In genomic region chr10:110516815-110517492, GRCh38 we compare ENCODE assay signal across 19 cellular contexts. TPM values are rescaled to one million over a fixed set of nuclear protein-coding genes. Genes with fewer than 3 reads are reported as not detected.
DNase-seq lines count a peak whose midpoint lies in the region; ATAC-seq, FAIRE-seq and TF ChIP-seq lines count a peak whose summit lies in the region.
"Had no signal": no experiment of that assay in that cellular context is flagged by ENCODE, and none has a peak within 500 bp of the region (broad histone marks: within the 10 kb centered on the region; RNA-seq: fewer than 3 reads in every experiment).

No MANE protein-coding gene starts in this region.

- no peaks in the 10 kb centered on the region for H3K27me3 Mint-ChIP-seq in activated T-cell treated with anti-CD3 and anti-CD28 coated beads, Interleukin-2, amount 50 U/mL, for 72 hours (ENCODE audit: low read depth)
- no peaks in the 10 kb centered on the region for H3K27me3 Mint-ChIP-seq in activated T-cell treated with anti-CD3 and anti-CD28 coated beads, Interleukin-2, amount 50 U/mL, for 4 hours (ENCODE audit: low read depth)
- H3K27me3 Mint-ChIP-seq: CD4-positive, CD25-positive, alpha-beta regulatory T cell had no signal

- no TSS peak for BruUV-seq in GM12878 (replicated peaks; lab: Mats Ljungman, UMichigan)

- peaks cover 0 to 2% of the 10 kb centered on the region in 2 donors for H3K9me3 Mint-ChIP-seq in activated T-cell treated with anti-CD3 and anti-CD28 coated beads, Interleukin-2, amount 50 U/mL, for 72 hours
- H3K9me3 Mint-ChIP-seq in activated T-cell treated with anti-CD3 and anti-CD28 coated beads, Interleukin-2, amount 50 U/mL, for 4 hours: peaks cover 3% of the 10 kb centered on the region
- H3K9me3 Mint-ChIP-seq: CD4-positive, CD25-positive, alpha-beta regulatory T cell had no signal

- no peaks in the 10 kb centered on the region for H3K79me2 ChIP-seq in GM12878 (ENCODE audit: control insufficient read depth, insufficient read depth, low read length)

- H3K27me3 ChIP-seq in GM12878 (replicated peaks in 1 of 2; ENCODE audit: control insufficient read depth in 2 of 2, insufficient read depth in 2 of 2, low read length in 1 of 2): no peaks in the 10 kb centered on the region

- FAIRE-seq in GM12878 (lab: Jason Lieb, UNC): no peak
- FAIRE-seq: D721Med had no signal

- peaks cover 29% of the 10 kb centered on the region for H3K4me1 Mint-ChIP-seq in activated T-cell treated with anti-CD3 and anti-CD28 coated beads, Interleukin-2, amount 50 U/mL, for 72 hours (ENCODE audit: low read depth)
- H3K4me1 Mint-ChIP-seq in activated T-cell treated with anti-CD3 and anti-CD28 coated beads, Interleukin-2, amount 50 U/mL, for 4 hours (ENCODE audit: low read depth): peaks cover 20% of the 10 kb centered on the region

- H3K4me1 ChIP-seq in HEK293 (ENCODE audit: control insufficient read depth, insufficient read depth, low read length) (peaks cover 2% of the 10 kb centered on the region), GM12878 (ENCODE audit: control insufficient read depth, insufficient read depth, low read length) (no peaks in the 10 kb centered on the region)

- peak overlapping the region; percentile 56 for H3K27ac Mint-ChIP-seq in activated T-cell treated with anti-CD3 and anti-CD28 coated beads, Interleukin-2, amount 50 U/mL, for 72 hours

- TF ChIP-seq EP300 in GM12878 (IDR thresholded peaks at IDR 0.05; ENCODE audit: borderline replicate concordance in 1 of 2, control insufficient read depth in 1 of 2, low read depth in 2 of 2, low read length in 2 of 2): no peak

- RAD21 ChIA-PET in GM12878 (lab: Charles Lee; ENCODE audit: unreplicated experiment): no interaction called here

- H3K9me3 ChIP-seq in HEK293 (ENCODE audit: control insufficient read depth, insufficient read depth, low read depth, low read length) (no peaks in the 10 kb centered on the region), GM12878 (replicated peaks; ENCODE audit: control insufficient read depth, insufficient read depth, low read length) (no peaks in the 10 kb centered on the region)

- H2AFZ ChIP-seq in GM12878 (ENCODE audit: control insufficient read depth, low read depth, low read length): no peak overlapping the region

- CTCF ChIA-PET in HEK293 (lab: Yijun Ruan, JAX) (no interaction called here), GM12878 (lab: Yijun Ruan, JAX) (interaction anchor here (0.7 kb wide), 1 partner anchor 258 kb away, joined by 3 read pairs; no protein-coding TSS in a partner anchor)

- H4K20me1 ChIP-seq in GM12878 (ENCODE audit: control insufficient read depth, insufficient read depth): no peaks in the 10 kb centered on the region; the same call in 1 of the 2 replicates

- in situ Hi-C loops in GM12878 (cut with MboI): no loop called here
- in situ Hi-C loops in G401 (cut with HindIII; ENCODE audit: low sequenced_read_pairs): no loop called here

- H3K36me3 Mint-ChIP-seq in activated T-cell treated with anti-CD3 and anti-CD28 coated beads, Interleukin-2, amount 50 U/mL, for 72 hours (ENCODE audit: insufficient read depth in 2 of 2): peaks cover 17 to 19% of the 10 kb centered on the region in 2 donors
- H3K36me3 Mint-ChIP-seq in activated T-cell treated with anti-CD3 and anti-CD28 coated beads, Interleukin-2, amount 50 U/mL, for 4 hours (ENCODE audit: insufficient read depth): peaks cover 37% of the 10 kb centered on the region

- H3K4me3 Mint-ChIP-seq in activated T-cell treated with anti-CD3 and anti-CD28 coated beads, Interleukin-2, amount 50 U/mL, for 72 hours: no peak overlapping the region
- H3K4me3 Mint-ChIP-seq in activated T-cell treated with anti-CD3 and anti-CD28 coated beads, Interleukin-2, amount 50 U/mL, for 4 hours: no peak overlapping the region
- H3K4me3 Mint-ChIP-seq: CD4-positive, CD25-positive, alpha-beta regulatory T cell had no signal

- TF ChIP-seq CTCF in HEK293 (tag by site-specific recombination; IDR thresholded peaks at IDR 0.05) (no peak), GM12878 (IDR thresholded peaks at IDR 0.05 in 2 of 3, conservative IDR thresholded peaks at IDR 0.05 in 1 of 3; ENCODE audit: control insufficient read depth in 2 of 3, extremely low read depth in 1 of 3, insufficient read depth in 1 of 3, low read depth in 3 of 3, low read length in 3 of 3) (no peak), omental fat pad (IDR thresholded peaks at IDR 0.05) (no peak)

- POLR2A ChIA-PET in HEK293 (lab: Yijun Ruan, JAX): no interaction called here
- POLR2A ChIA-PET in GM12878 (lab: Charles Lee): interaction anchor here (0.5 kb wide), 1 partner anchor 514 kb away, joined by 3 read pairs; no protein-coding TSS in a partner anchor

- WGBS in GM12878 (ENCODE audit: insufficient coverage, insufficient replicate concordance, low lambda C conversion rate, missing lambda C conversion rate): 100% methylated on average over 3 of the region's 3 CpGs

- intact Hi-C loops in GM12878 (cut with micrococcal nuclease; ENCODE audit: unreplicated experiment): no loop called here

- no peak for TF ChIP-seq POLR2A in GM12878 (IDR thresholded peaks at IDR 0.05; ENCODE audit: low read depth, low read length)

- no peak overlapping the region for H3K27ac ChIP-seq in HEK293 (ENCODE audit: extremely low read depth, low read depth, low read length)
- no peak overlapping the region for H3K27ac ChIP-seq in GM12878 (ENCODE audit: control insufficient read depth, insufficient read depth)

- no peak for ATAC-seq in activated T-cell treated with anti-CD3 and anti-CD28 coated beads, Interleukin-2, amount 50 U/mL, for 72 hours (replicated peaks in 1 of 2)
- ATAC-seq in activated T-cell treated with anti-CD3 and anti-CD28 coated beads, Interleukin-2, amount 50 U/mL, for 4 hours: no peak
- ATAC-seq in GM12878: no peak
- no peak for ATAC-seq in omental fat pad (ENCODE audit: low FRiP score)
- ATAC-seq: Right ventricle myocardium inferior had no signal

- H3K4me3 ChIP-seq in HEK293 (ENCODE audit: low read depth, low read length) (no peak overlapping the region), GM12878 (no peak overlapping the region)

- H3K36me3 ChIP-seq in HEK293 (ENCODE audit: control insufficient read depth in 2 of 2, insufficient read depth in 1 of 2, low read length in 2 of 2) (peaks cover 0 to 24% of the 10 kb centered on the region in 2 experiments; a peak in 2 of 3 replicates), GM12878 (ENCODE audit: control insufficient read depth in 2 of 2, insufficient read depth in 2 of 2, low read length in 1 of 2) (peaks cover 10 to 15% of the 10 kb centered on the region in 2 experiments)

- no peak for TF ChIP-seq RAD21 in GM12878 (IDR thresholded peaks at IDR 0.05; ENCODE audit: insufficient read depth, low read depth, low read length)

- H3K9ac ChIP-seq in GM12878 (ENCODE audit: control insufficient read depth, insufficient read depth, low read length): no peak overlapping the region

- H3K4me2 ChIP-seq in GM12878 (ENCODE audit: control insufficient read depth, insufficient read depth): no peak overlapping the region

- DNase-seq in activated T-cell treated with anti-CD3 and anti-CD28 coated beads, Interleukin-2, amount 50 U/mL, for 72 hours: no peak
- no peak for DNase-seq in activated T-cell treated with anti-CD3 and anti-CD28 coated beads, Interleukin-2, amount 50 U/mL, for 4 hours
- DNase-seq in GM12878 (ENCODE audit: low read depth, low spot score): no peak
- DNase-seq in stimulated activated CD8-positive, alpha-beta memory T cell treated with anti-CD3 and anti-CD28 coated beads, Interleukin-4, amount 100 ng/mL, for 48 hours: peak; percentile 17
- no peak for DNase-seq in G401 (ENCODE audit: low spot score)
- no peak for DNase-seq in omental fat pad (ENCODE audit: low spot score)
- DNase-seq: ACHN; CD4-positive, CD25-positive, alpha-beta regulatory T cell; DMS79 treated with DMSO at 0.1 percent for 48 hours; GDM1; GOT3; MM.1S; NCI-H1105; NCI-H1694 treated with DMSO at 0.1 percent for 48 hours; NCI-H2171; NCI-H774 had no signal

- SMC1A ChIA-PET in GM12878 (lab: Charles Lee; ENCODE audit: uncharacterized antibody, unreplicated experiment): interaction anchor here (1.1 to 1.5 kb wide), 2 partner anchors 11 to 30 kb away, joined by 5 to 7 read pairs; no protein-coding TSS in a partner anchor

RNA-seq across cellular contexts. Expression of gene DUSP5, which starts 19.2 kb away (rescaled TPM):
- 100 to 1,000 TPM; 122 to 242 TPM for total RNA-seq in activated T-cell treated with anti-CD3 and anti-CD28 coated beads, Interleukin-2, amount 50 U/mL, for 72 hours
- 10 to 100 TPM; 33.5 to 57.1 (median 56.5) TPM for total RNA-seq in activated T-cell treated with anti-CD3 and anti-CD28 coated beads, Interleukin-2, amount 50 U/mL, for 4 hours
- 45.5 and 51.7 TPM in 2 replicates for total RNA-seq in GM12878 (2013; cell fraction: nucleolus; rRNA removed)
- total RNA-seq in GM12878 (2014; rRNA removed) (24.1 and 26.8 TPM in 2 replicates), GM12878 (2014; rRNA removed; fragmentation: Illumina TruSeq; extraction: Trizol) (19.6 and 23.1 TPM in 2 replicates), GM12878 (2021) (41.6 and 44.9 TPM in 2 replicates), omental fat pad (10 to 100 TPM in 3 of 4 donors, 1 to 10 TPM in 1; 9.2 to 71.4 (median 41.4) TPM)
- polyA plus RNA-seq in GM12878 (2011; ENCODE audit: low read depth): 39.0 TPM
- polyA plus RNA-seq in GM12878 (2011; rRNA removed) (77.4 and 95.9 TPM in 2 replicates), GM12878 (2014; fragmentation: Illumina TruSeq; extraction: Trizol) (25.3 and 27.8 TPM in 2 replicates), GM12878 (2014; fragmentation: Nextera tagmentation; extraction: Ambion mirVana) (10 to 100 TPM in 1 of 2 experiments, 1 to 10 TPM in 1; 7.5 to 14.6 TPM), GM12878 (2014; rRNA removed) (23.7 and 24.2 TPM in 2 replicates), GM12878 (2016; fragmentation: Nextera tagmentation; extraction: Ambion mirVana) (1 to 10 TPM; 2.1 to 6.5 TPM)
- 141 and 145 TPM in 2 replicates for polyA plus RNA-seq in GM12878 (2011; cell fraction: cytosol; rRNA removed)
- polyA plus RNA-seq in GM12878 (2011; cell fraction: nucleus; rRNA removed): 117 and 144 TPM in 2 replicates
- 44.8 and 52.5 TPM in 2 replicates for polyA plus RNA-seq in GM12878 (2012)
- 215 and 257 TPM in 2 replicates for polyA minus RNA-seq in GM12878 (2011; rRNA and poly(A)+ RNA removed)
- 123 and 126 TPM in 2 replicates for polyA minus RNA-seq in GM12878 (2011; cell fraction: cytosol; rRNA and poly(A)+ RNA removed)
- 83.2 and 120 TPM in 2 replicates for polyA minus RNA-seq in GM12878 (2011; cell fraction: nucleus; rRNA and poly(A)+ RNA removed)
- total RNA-seq in G401 (2014; rRNA removed; shearing (Covaris generic)): 1.2 and 1.6 TPM in 2 replicates

RNA-seq across cellular contexts. Expression of gene SMC3, which starts 50.5 kb away (rescaled TPM):
- total RNA-seq in activated T-cell treated with anti-CD3 and anti-CD28 coated beads, Interleukin-2, amount 50 U/mL, for 72 hours: 10 to 100 TPM; 79.7 to 85.6 TPM
- 10 to 100 TPM; 64.7 to 68.3 (median 66.8) TPM for total RNA-seq in activated T-cell treated with anti-CD3 and anti-CD28 coated beads, Interleukin-2, amount 50 U/mL, for 4 hours
- 32.8 and 35.4 TPM in 2 replicates for total RNA-seq in GM12878 (2013; cell fraction: nucleolus; rRNA removed)
- total RNA-seq in GM12878 (2014; rRNA removed) (33.0 and 41.9 TPM in 2 replicates), GM12878 (2014; rRNA removed; fragmentation: Illumina TruSeq; extraction: Trizol) (82.0 and 83.4 TPM in 2 replicates), GM12878 (2021) (53.7 TPM in 2 replicates), omental fat pad (10 to 100 TPM; 19.6 to 32.0 (median 25.2) TPM)
- 21.8 TPM for polyA plus RNA-seq in GM12878 (2011; ENCODE audit: low read depth)
- polyA plus RNA-seq in GM12878 (2011; rRNA removed) (30.4 and 47.0 TPM in 2 replicates), GM12878 (2014; fragmentation: Illumina TruSeq; extraction: Trizol) (81.0 and 96.8 TPM in 2 replicates), GM12878 (2014; fragmentation: Nextera tagmentation; extraction: Ambion mirVana) (10 to 100 TPM; 31.0 to 43.0 TPM), GM12878 (2014; rRNA removed) (30.6 and 37.7 TPM in 2 replicates), GM12878 (2016; fragmentation: Nextera tagmentation; extraction: Ambion mirVana) (100 to 1,000 TPM; 120 to 123 TPM)
- polyA plus RNA-seq in GM12878 (2011; cell fraction: cytosol; rRNA removed): 7.8 and 9.9 TPM in 2 replicates
- polyA plus RNA-seq in GM12878 (2011; cell fraction: nucleus; rRNA removed): 12.6 and 21.0 TPM in 2 replicates
- polyA plus RNA-seq in GM12878 (2012): 30.3 and 38.5 TPM in 2 replicates
- polyA minus RNA-seq in GM12878 (2011; rRNA and poly(A)+ RNA removed): 8.8 and 14.3 TPM in 2 replicates
- polyA minus RNA-seq in GM12878 (2011; cell fraction: cytosol; rRNA and poly(A)+ RNA removed): 7.8 and 12.1 TPM in 2 replicates
- 5.2 and 8.7 TPM in 2 replicates for polyA minus RNA-seq in GM12878 (2011; cell fraction: nucleus; rRNA and poly(A)+ RNA removed)
- total RNA-seq in G401 (2014; rRNA removed; shearing (Covaris generic)): 38.5 and 57.7 TPM in 2 replicates
